ENCODE assay signal across 1 cellular context in genomic region chr22:36852056-36852973, GRCh38.
TF ChIP-seq lines count a peak whose summit lies in the region.

No MANE protein-coding gene starts in this region.

TF ChIP-seq in SK-N-SH treated with all-trans-retinoic acid at 6 μM for 48 hours, 23 proteins besides CTCF, POLR2A, EP300 and RAD21 (continued from another document):
- TF ChIP-seq ARNTL (CRISPR knock-in tag; IDR thresholded peaks at IDR 0.05; ENCODE audit: borderline replicate concordance, low read depth) (no peak), SNAI2 (CRISPR knock-in tag; IDR thresholded peaks at IDR 0.05) (no peak), POU6F1 (CRISPR knock-in tag; IDR thresholded peaks at IDR 0.05; ENCODE audit: borderline replicate concordance, low read depth) (no peak), ZFP3 (CRISPR knock-in tag; IDR thresholded peaks at IDR 0.05) (no peak)
